Comparison of ENCODE assay signal across 1 cellular context in genomic region chr2:167292430-167293171, GRCh38.
TF ChIP-seq lines count a peak whose summit lies in the region.

B3GALT1 (plus strand) TSS chr2:167293001.

TF ChIP-seq in HepG2, 621 proteins besides CTCF, POLR2A, EP300 and RAD21 (continued from another document and continues in another):
- 0 out of 2 replicates have a peak, but pooled peaks have one; percentile 16 for TF ChIP-seq ZNF800 (CRISPR knock-in tag; IDR thresholded peaks at IDR 0.05)
- TF ChIP-seq ZNF891 (CRISPR knock-in tag; IDR thresholded peaks at IDR 0.05) = no peak
- TF ChIP-seq HNF4G (IDR thresholded peaks at IDR 0.05; ENCODE audit: borderline replicate concordance, low read depth, low read length) = no peak
- no peak for TF ChIP-seq HNF4G (CRISPR knock-in tag; IDR thresholded peaks at IDR 0.05; ENCODE audit: borderline replicate concordance, low read depth)
- no peak for TF ChIP-seq RARG (CRISPR knock-in tag; IDR thresholded peaks at IDR 0.05; ENCODE audit: low read depth)
- TF ChIP-seq MIER3 (CRISPR knock-in tag; IDR thresholded peaks at IDR 0.05; ENCODE audit: borderline replicate concordance) = no peak
- peak; percentile 3 for TF ChIP-seq ZFP36 (IDR thresholded peaks at IDR 0.05; ENCODE audit: borderline replicate concordance, low read depth, low read length, partially characterized antibody)
- TF ChIP-seq NBN (conservative IDR thresholded peaks at IDR 0.05) = no peak
- no peak for TF ChIP-seq GPBP1L1 (CRISPR knock-in tag; IDR thresholded peaks at IDR 0.05)
- TF ChIP-seq ZFP90 (CRISPR knock-in tag; IDR thresholded peaks at IDR 0.05; ENCODE audit: borderline replicate concordance) = no peak
- TF ChIP-seq ZNF768 (CRISPR knock-in tag; IDR thresholded peaks at IDR 0.05) = 0 out of 2 replicates have a peak, but pooled peaks have one; percentile 14
- peak; percentile 63 for TF ChIP-seq MAX (IDR thresholded peaks at IDR 0.05)
- TF ChIP-seq RFX1 (IDR thresholded peaks at IDR 0.05) = no peak
- TF ChIP-seq NFKB2 (CRISPR knock-in tag; IDR thresholded peaks at IDR 0.05; ENCODE audit: borderline replicate concordance) = peak; percentile 38; the same call in 1 of the 2 replicates
- TF ChIP-seq HOXA5 (CRISPR knock-in tag; IDR thresholded peaks at IDR 0.05) = no peak
- TF ChIP-seq MTA1 (CRISPR knock-in tag; IDR thresholded peaks at IDR 0.05; ENCODE audit: borderline replicate concordance) = 0 out of 2 replicates have a peak, but pooled peaks have one; percentile 33
- peak; percentile 13; the same call in 1 of the 2 replicates for TF ChIP-seq ZNF331 (CRISPR knock-in tag; IDR thresholded peaks at IDR 0.05)
- TF ChIP-seq ZBTB20 (CRISPR knock-in tag; IDR thresholded peaks at IDR 0.05; ENCODE audit: borderline replicate concordance, low read depth) = no peak
- TF ChIP-seq ZNF12 (CRISPR knock-in tag; IDR thresholded peaks at IDR 0.05) = no peak
- TF ChIP-seq KLF12 (CRISPR knock-in tag; IDR thresholded peaks at IDR 0.05; ENCODE audit: borderline replicate concordance) = no peak
- no peak for TF ChIP-seq TAF15 (IDR thresholded peaks at IDR 0.05; ENCODE audit: low read depth, low read length, poor library complexity, severe bottlenecking)
- TF ChIP-seq ZNF839 (CRISPR knock-in tag; IDR thresholded peaks at IDR 0.05; ENCODE audit: borderline replicate concordance) = no peak
- no peak for TF ChIP-seq SNAPC4 (CRISPR knock-in tag; IDR thresholded peaks at IDR 0.05)
- TF ChIP-seq ZNF547 (CRISPR knock-in tag; IDR thresholded peaks at IDR 0.05) = peak; percentile 75; the same call in 1 of the 2 replicates
- no peak for TF ChIP-seq ZNF598 (CRISPR knock-in tag; IDR thresholded peaks at IDR 0.05; ENCODE audit: borderline replicate concordance)
- no peak; the same call in 1 of the 2 replicates for TF ChIP-seq ZIK1 (CRISPR knock-in tag; IDR thresholded peaks at IDR 0.05; ENCODE audit: borderline replicate concordance, low read depth)
- TF ChIP-seq RBFOX2 (IDR thresholded peaks at IDR 0.05; ENCODE audit: low read depth, low read length) = peak; percentile 72
- TF ChIP-seq ELF1 (CRISPR knock-in tag; IDR thresholded peaks at IDR 0.05) = 0 out of 2 replicates have a peak, but pooled peaks have one; percentile 35
- TF ChIP-seq SOX6 (IDR thresholded peaks at IDR 0.05) = no peak
- TF ChIP-seq SOX6 (CRISPR knock-in tag; IDR thresholded peaks at IDR 0.05) = 0 out of 2 replicates have a peak, but pooled peaks have one; percentile 23
- peak; percentile 26; the same call in 1 of the 2 replicates for TF ChIP-seq BORCS8-MEF2B (CRISPR knock-in tag; IDR thresholded peaks at IDR 0.05)
- no peak; the same call in 1 of the 2 replicates for TF ChIP-seq MTERF4 (CRISPR knock-in tag; IDR thresholded peaks at IDR 0.05)
- no peak for TF ChIP-seq ZNF138 (CRISPR knock-in tag; IDR thresholded peaks at IDR 0.05; ENCODE audit: low read depth)
- TF ChIP-seq ZNF563 (CRISPR knock-in tag; IDR thresholded peaks at IDR 0.05) = no peak
- TF ChIP-seq ZBTB14 (CRISPR knock-in tag; IDR thresholded peaks at IDR 0.05) = no peak
- no peak for TF ChIP-seq ZNF282 (IDR thresholded peaks at IDR 0.05; ENCODE audit: partially characterized antibody)
- TF ChIP-seq ZNF577 (CRISPR knock-in tag; IDR thresholded peaks at IDR 0.05; ENCODE audit: borderline replicate concordance, low read depth) = 0 out of 2 replicates have a peak, but pooled peaks have one; percentile 22
- peak; percentile 52 for TF ChIP-seq ELF3 (CRISPR knock-in tag; IDR thresholded peaks at IDR 0.05)
- TF ChIP-seq SUZ12 (IDR thresholded peaks at IDR 0.05; ENCODE audit: low read depth, low read length) = no peak
- peak; percentile 93 for TF ChIP-seq RFXAP (CRISPR knock-in tag; IDR thresholded peaks at IDR 0.05; ENCODE audit: borderline replicate concordance)
- TF ChIP-seq ZNF343 (CRISPR knock-in tag; IDR thresholded peaks at IDR 0.05) = 0 out of 2 replicates have a peak, but pooled peaks have one; percentile 31
- TF ChIP-seq ZSCAN5A (CRISPR knock-in tag; IDR thresholded peaks at IDR 0.05; ENCODE audit: borderline replicate concordance) = no peak; the same call in 1 of the 2 replicates
- TF ChIP-seq KIAA2018 (CRISPR knock-in tag; IDR thresholded peaks at IDR 0.05; ENCODE audit: borderline replicate concordance) = no peak
